ENCODE assay signal across 1 cellular context in the genomic region with DNA sequence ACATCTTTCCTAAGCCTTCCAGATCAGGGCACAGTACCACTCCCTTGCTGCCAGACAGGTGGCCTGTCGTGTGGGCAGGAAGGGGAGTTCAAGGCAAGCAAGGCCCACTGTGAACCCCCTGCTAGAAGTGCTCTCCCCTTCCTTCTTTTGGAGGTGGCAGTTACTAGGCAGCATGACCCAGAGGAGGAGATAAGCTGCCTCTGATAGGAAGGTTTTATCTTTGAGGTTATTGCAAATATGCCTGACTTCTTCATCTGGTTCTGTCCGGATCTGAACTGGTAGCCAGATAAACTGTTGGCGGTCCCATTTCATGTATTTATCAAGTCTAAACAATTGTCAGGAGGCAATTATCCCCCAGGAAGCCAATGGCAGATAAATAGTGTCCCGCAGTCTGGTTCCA.
TF ChIP-seq lines count a peak whose summit lies in the region.

No MANE protein-coding gene starts in this region.

TF ChIP-seq in K562, 482 proteins besides CTCF, POLR2A, EP300 and RAD21 (continued from another document and continues in another):
- TF ChIP-seq, protein P1, sequence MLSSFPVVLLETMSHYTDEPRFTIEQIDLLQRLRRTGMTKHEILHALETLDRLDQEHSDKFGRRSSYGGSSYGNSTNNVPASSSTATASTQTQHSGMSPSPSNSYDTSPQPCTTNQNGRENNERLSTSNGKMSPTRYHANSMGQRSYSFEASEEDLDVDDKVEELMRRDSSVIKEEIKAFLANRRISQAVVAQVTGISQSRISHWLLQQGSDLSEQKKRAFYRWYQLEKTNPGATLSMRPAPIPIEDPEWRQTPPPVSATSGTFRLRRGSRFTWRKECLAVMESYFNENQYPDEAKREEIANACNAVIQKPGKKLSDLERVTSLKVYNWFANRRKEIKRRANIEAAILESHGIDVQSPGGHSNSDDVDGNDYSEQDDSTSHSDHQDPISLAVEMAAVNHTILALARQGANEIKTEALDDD (IDR thresholded peaks at IDR 0.05) = peak; percentile 42; the same call in 1 of the 2 replicates
- peak; percentile 78 for TF ChIP-seq PRDM10 (IDR thresholded peaks at IDR 0.05; ENCODE audit: partially characterized antibody)
- 0 out of 2 replicates have a peak, but pooled peaks have one; percentile 0 for TF ChIP-seq ZNF644 (tag; IDR thresholded peaks at IDR 0.05; ENCODE audit: low read depth)
- no peak for TF ChIP-seq SNIP1 (IDR thresholded peaks at IDR 0.05; ENCODE audit: low read depth)
- no peak for TF ChIP-seq STAG1 (CRISPR knock-in tag; IDR thresholded peaks at IDR 0.05; ENCODE audit: borderline replicate concordance)
- no peak for TF ChIP-seq ZSCAN29 (IDR thresholded peaks at IDR 0.05)
- TF ChIP-seq MGA (IDR thresholded peaks at IDR 0.05) = no peak
- no peak for TF ChIP-seq SP1 (CRISPR knock-in tag; IDR thresholded peaks at IDR 0.05)
- no peak for TF ChIP-seq TRIM28 (IDR thresholded peaks at IDR 0.05)
- TF ChIP-seq TRIM25 (IDR thresholded peaks at IDR 0.05; ENCODE audit: borderline replicate concordance) = no peak
- TF ChIP-seq THRA (IDR thresholded peaks at IDR 0.05) = no peak
- peak; percentile 67; the same call in 1 of the 2 replicates for TF ChIP-seq CTBP1 (IDR thresholded peaks at IDR 0.05; ENCODE audit: borderline replicate concordance)
- TF ChIP-seq NR4A1 (CRISPR knock-in tag; IDR thresholded peaks at IDR 0.05) = no peak
- 0 out of 2 replicates have a peak, but pooled peaks have one; percentile 42 for TF ChIP-seq NR4A1 (tag; IDR thresholded peaks at IDR 0.05)
- peak; percentile 34; the same call in 1 of the 2 replicates for TF ChIP-seq SOX6 (IDR thresholded peaks at IDR 0.05)
- peak; percentile 14 for TF ChIP-seq CCNT2 (IDR thresholded peaks at IDR 0.05; ENCODE audit: borderline replicate concordance, extremely low read depth, insufficient read length, low read depth, low read length)
- no peak for TF ChIP-seq EGR1 (conservative IDR thresholded peaks at IDR 0.05)
- TF ChIP-seq CBFA2T3 (IDR thresholded peaks at IDR 0.05) = peak; percentile 69
- peak; percentile 23 for TF ChIP-seq TAL1 (IDR thresholded peaks at IDR 0.05)
- no peak for TF ChIP-seq DPF2 (IDR thresholded peaks at IDR 0.05)
- TF ChIP-seq FOXA1 (IDR thresholded peaks at IDR 0.05; ENCODE audit: borderline replicate concordance) = no peak
- no peak for TF ChIP-seq ZNF445 (CRISPR knock-in tag; IDR thresholded peaks at IDR 0.05; ENCODE audit: low read depth)
- TF ChIP-seq, protein P2, sequence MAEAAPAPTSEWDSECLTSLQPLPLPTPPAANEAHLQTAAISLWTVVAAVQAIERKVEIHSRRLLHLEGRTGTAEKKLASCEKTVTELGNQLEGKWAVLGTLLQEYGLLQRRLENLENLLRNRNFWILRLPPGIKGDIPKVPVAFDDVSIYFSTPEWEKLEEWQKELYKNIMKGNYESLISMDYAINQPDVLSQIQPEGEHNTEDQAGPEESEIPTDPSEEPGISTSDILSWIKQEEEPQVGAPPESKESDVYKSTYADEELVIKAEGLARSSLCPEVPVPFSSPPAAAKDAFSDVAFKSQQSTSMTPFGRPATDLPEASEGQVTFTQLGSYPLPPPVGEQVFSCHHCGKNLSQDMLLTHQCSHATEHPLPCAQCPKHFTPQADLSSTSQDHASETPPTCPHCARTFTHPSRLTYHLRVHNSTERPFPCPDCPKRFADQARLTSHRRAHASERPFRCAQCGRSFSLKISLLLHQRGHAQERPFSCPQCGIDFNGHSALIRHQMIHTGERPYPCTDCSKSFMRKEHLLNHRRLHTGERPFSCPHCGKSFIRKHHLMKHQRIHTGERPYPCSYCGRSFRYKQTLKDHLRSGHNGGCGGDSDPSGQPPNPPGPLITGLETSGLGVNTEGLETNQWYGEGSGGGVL (CRISPR knock-in tag; IDR thresholded peaks at IDR 0.05) = no peak
- TF ChIP-seq ZC3H4 (CRISPR knock-in tag; IDR thresholded peaks at IDR 0.05; ENCODE audit: borderline replicate concordance) = no peak
- TF ChIP-seq, protein P3, sequence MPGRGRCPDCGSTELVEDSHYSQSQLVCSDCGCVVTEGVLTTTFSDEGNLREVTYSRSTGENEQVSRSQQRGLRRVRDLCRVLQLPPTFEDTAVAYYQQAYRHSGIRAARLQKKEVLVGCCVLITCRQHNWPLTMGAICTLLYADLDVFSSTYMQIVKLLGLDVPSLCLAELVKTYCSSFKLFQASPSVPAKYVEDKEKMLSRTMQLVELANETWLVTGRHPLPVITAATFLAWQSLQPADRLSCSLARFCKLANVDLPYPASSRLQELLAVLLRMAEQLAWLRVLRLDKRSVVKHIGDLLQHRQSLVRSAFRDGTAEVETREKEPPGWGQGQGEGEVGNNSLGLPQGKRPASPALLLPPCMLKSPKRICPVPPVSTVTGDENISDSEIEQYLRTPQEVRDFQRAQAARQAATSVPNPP (IDR thresholded peaks at IDR 0.05; ENCODE audit: borderline replicate concordance, insufficient read depth, insufficient read length) = no peak
- TF ChIP-seq PHTF2 (CRISPR knock-in tag; IDR thresholded peaks at IDR 0.05) = no peak
- TF ChIP-seq ZNF75A (CRISPR knock-in tag; IDR thresholded peaks at IDR 0.05) = no peak
- TF ChIP-seq HIVEP1 (CRISPR knock-in tag; IDR thresholded peaks at IDR 0.05) = no peak
- no peak for TF ChIP-seq ZNF311 (CRISPR knock-in tag; IDR thresholded peaks at IDR 0.05)
- peak; percentile 15; the same call in 1 of the 2 replicates for TF ChIP-seq NCOR1 (IDR thresholded peaks at IDR 0.05)
- TF ChIP-seq, protein P4, sequence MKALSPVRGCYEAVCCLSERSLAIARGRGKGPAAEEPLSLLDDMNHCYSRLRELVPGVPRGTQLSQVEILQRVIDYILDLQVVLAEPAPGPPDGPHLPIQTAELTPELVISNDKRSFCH (CRISPR knock-in tag; IDR thresholded peaks at IDR 0.05) = no peak
- TF ChIP-seq, protein P4 (tag; IDR thresholded peaks at IDR 0.05) = no peak
- TF ChIP-seq ZBTB17 (CRISPR knock-in tag; IDR thresholded peaks at IDR 0.05) = 0 out of 2 replicates have a peak, but pooled peaks have one; percentile 5
- no peak for TF ChIP-seq NFE2L1 (tag; IDR thresholded peaks at IDR 0.05; ENCODE audit: borderline replicate concordance, low read depth)
- no peak for TF ChIP-seq TRIM24 (IDR thresholded peaks at IDR 0.05)
- TF ChIP-seq KAT7 (CRISPR knock-in tag; IDR thresholded peaks at IDR 0.05; ENCODE audit: borderline replicate concordance) = no peak
